In the genomic region with DNA sequence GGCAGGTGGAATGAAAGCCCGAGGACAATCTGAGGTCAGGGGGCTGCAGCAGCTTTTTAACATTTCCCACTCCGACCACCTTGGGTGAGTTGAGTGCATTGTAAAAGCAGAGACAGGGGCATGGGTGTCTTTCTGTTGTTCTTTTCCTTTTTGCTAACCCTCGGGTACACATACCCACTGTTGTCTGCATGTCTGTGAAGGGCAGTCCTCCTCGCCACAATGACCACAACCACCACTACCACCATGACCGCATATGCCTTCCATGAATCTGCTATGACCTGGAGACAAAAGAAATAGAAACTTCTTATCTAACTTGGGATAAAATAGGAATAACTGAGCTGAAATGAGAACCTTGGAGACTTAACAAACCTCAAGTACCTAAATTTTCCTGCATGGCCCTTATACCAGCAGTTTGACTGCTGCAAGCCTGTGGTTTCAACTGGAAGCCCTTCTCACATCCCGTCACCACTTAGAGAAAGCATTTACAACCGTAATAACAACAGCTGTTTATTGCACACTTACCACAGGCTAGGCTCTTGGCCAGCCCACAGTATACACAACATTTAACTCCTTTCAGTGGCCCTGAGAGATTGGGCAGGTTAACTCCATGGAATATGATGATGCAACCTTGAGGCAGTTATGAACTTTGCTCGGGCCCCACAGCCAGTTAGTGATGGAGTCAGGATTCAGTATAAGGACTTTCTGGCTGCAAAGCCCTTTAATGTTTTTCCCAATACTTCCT, we compare ENCODE assay signal across 18 cellular contexts.
A peak's percentile ranks its signal among the peaks of the same experiment; 100 is the strongest.
DNase-seq lines count a peak whose midpoint lies in the region; ATAC-seq and TF ChIP-seq lines count a peak whose summit lies in the region.
"Had no signal": no experiment of that assay in that cellular context is flagged by ENCODE, and none has a peak within 500 bp of the region (broad histone marks: within the 10 kb centered on the region; RNA-seq: fewer than 3 reads in every experiment).

No MANE protein-coding gene starts in this region.

- ATAC-seq in effector memory CD8-positive, alpha-beta T cell (replicated peaks): peak; percentile 75
- peak in 1 of 2 donors; percentile 56 for ATAC-seq in natural killer cell treated with Interleukin-12 subunit alpha and Interleukin-12 subunit beta and Interleukin-15 and Interleukin-18, amount 100 ng/mL, for 72 hours
- no peak for ATAC-seq in GM18511 (IDR thresholded peaks at IDR 0.05; ENCODE audit: unreplicated experiment)
- ATAC-seq: HCT116 had no signal

- H3K4me1 Mint-ChIP-seq in effector memory CD8-positive, alpha-beta T cell (ENCODE audit: low read depth in 2 of 2): peaks cover 9 to 11% of the 10 kb centered on the region in 2 donors
- H3K4me1 Mint-ChIP-seq in natural killer cell treated with Interleukin-12 subunit alpha and Interleukin-12 subunit beta and Interleukin-15 and Interleukin-18, amount 100 ng/mL, for 72 hours (ENCODE audit: low read depth in 2 of 2): peaks cover 12 to 16% of the 10 kb centered on the region in 2 donors

- no peak for TF ChIP-seq CTCF in GM12865 (IDR thresholded peaks at IDR 0.05; ENCODE audit: insufficient read depth, low read depth, low read length, missing control alignments)
- TF ChIP-seq CTCF in NB4 (IDR thresholded peaks at IDR 0.05; ENCODE audit: low read depth, low read length): no peak

- H3K4me1 ChIP-seq in HAP-1: no peaks in the 10 kb centered on the region
- H3K4me1 ChIP-seq: right lobe of liver had no signal

- H3K4me3 ChIP-seq in GM12865 (ENCODE audit: low read depth, low read length) (no peak overlapping the region), NB4 (ENCODE audit: low read depth, low read length) (no peak overlapping the region), HAP-1 (no peak overlapping the region)
- H3K4me3 ChIP-seq: right lobe of liver had no signal

- H3K4me3 Mint-ChIP-seq in effector memory CD8-positive, alpha-beta T cell: no peak overlapping the region
- peak overlapping the region; percentile 48 for H3K4me3 Mint-ChIP-seq in natural killer cell treated with Interleukin-12 subunit alpha and Interleukin-12 subunit beta and Interleukin-15 and Interleukin-18, amount 100 ng/mL, for 72 hours
- H3K4me3 Mint-ChIP-seq: CD4-positive, alpha-beta T cell had no signal

- H3K27me3 Mint-ChIP-seq in effector memory CD8-positive, alpha-beta T cell: peaks cover 0 to 8% of the 10 kb centered on the region in 2 donors
- H3K27me3 Mint-ChIP-seq in natural killer cell treated with Interleukin-12 subunit alpha and Interleukin-12 subunit beta and Interleukin-15 and Interleukin-18, amount 100 ng/mL, for 72 hours: peaks cover 15 to 42% of the 10 kb centered on the region in 2 donors
- H3K27me3 Mint-ChIP-seq: CD4-positive, alpha-beta T cell had no signal

- H3K9me3 ChIP-seq in HAP-1: no peaks in the 10 kb centered on the region
- H3K9me3 ChIP-seq: right lobe of liver had no signal

- peak; percentile 14 for DNase-seq in GM12865 (ENCODE audit: low read depth)
- peak; percentile 75 for DNase-seq in NB4 (ENCODE audit: low read depth)
- DNase-seq in effector memory CD8-positive, alpha-beta T cell: no peak
- DNase-seq in natural killer cell treated with Interleukin-12 subunit alpha and Interleukin-12 subunit beta and Interleukin-15 and Interleukin-18, amount 100 ng/mL, for 72 hours (ENCODE audit: low spot score): no peak
- DNase-seq in DMS53 treated with DMSO at 0.1 percent for 48 hours (lab: John Stamatoyannopoulos, UW; ENCODE audit: unreplicated experiment): no peak
- no peak for DNase-seq in HAP-1 (ENCODE audit: low spot score in 2 of 2)
- DNase-seq in GM19238 (ENCODE audit: insufficient read length, low spot score): no peak
- DNase-seq: activated CD4-positive, alpha-beta T cell treated with anti-CD3 and anti-CD28 coated beads, Interleukin-2, amount 50 U/mL, for 4 hours; CD4-positive, alpha-beta T cell; KBM-7; NCI-H1694 treated with DMSO at 0.1 percent for 48 hours; NCI-H524; nucleus accumbens; right lobe of liver; stimulated activated CD4-positive, alpha-beta T cell treated with anti-CD3 and anti-CD28 coated beads, Interleukin-4, amount 100 ng/mL, for 24 hours; trophoblast cell had no signal

- H3K27ac Mint-ChIP-seq in effector memory CD8-positive, alpha-beta T cell: no peak overlapping the region
- H3K27ac Mint-ChIP-seq in natural killer cell treated with Interleukin-12 subunit alpha and Interleukin-12 subunit beta and Interleukin-15 and Interleukin-18, amount 100 ng/mL, for 72 hours: no peak overlapping the region
- H3K27ac Mint-ChIP-seq: CD4-positive, alpha-beta T cell had no signal

- no peaks in the 10 kb centered on the region for H3K36me3 ChIP-seq in HAP-1 (replicated peaks)
- H3K36me3 ChIP-seq: right lobe of liver had no signal

- in situ Hi-C loops in HAP-1 (cut with MboI; ENCODE audit: low sequenced_read_pairs): no loop called here

- no peaks in the 10 kb centered on the region for H3K27me3 ChIP-seq in HAP-1 (ENCODE audit: low read depth)
- H3K27me3 ChIP-seq: right lobe of liver had no signal

- TF ChIP-seq POLR2A in NB4 (IDR thresholded peaks at IDR 0.05; ENCODE audit: extremely low read depth, insufficient read length): no peak

- H3K9me3 Mint-ChIP-seq in effector memory CD8-positive, alpha-beta T cell: no peaks in the 10 kb centered on the region
- no peaks in the 10 kb centered on the region for H3K9me3 Mint-ChIP-seq in natural killer cell treated with Interleukin-12 subunit alpha and Interleukin-12 subunit beta and Interleukin-15 and Interleukin-18, amount 100 ng/mL, for 72 hours
- H3K9me3 Mint-ChIP-seq: CD4-positive, alpha-beta T cell had no signal

- peaks cover 3% of the 10 kb centered on the region for H3K36me3 Mint-ChIP-seq in effector memory CD8-positive, alpha-beta T cell (ENCODE audit: insufficient read depth)
- H3K36me3 Mint-ChIP-seq in natural killer cell treated with Interleukin-12 subunit alpha and Interleukin-12 subunit beta and Interleukin-15 and Interleukin-18, amount 100 ng/mL, for 72 hours: no peaks in the 10 kb centered on the region

Comparison
In these comparisons a context has a peak if more than half of its experiments do, and no peak if none do; other contexts are left out.
1. DNase-seq: peak in GM12865 (single experiment) and NB4 (single experiment); none in effector memory CD8-positive, alpha-beta T cell (0 of 3), natural killer cell treated with Interleukin-12 subunit alpha and Interleukin-12 subunit beta and Interleukin-15 and Interleukin-18, amount 100 ng/mL, for 72 hours (single experiment), DMS53 treated with DMSO at 0.1 percent for 48 hours (single experiment), HAP-1 (0 of 2) and GM19238 (single experiment).